ENCODE assay signal across 8 cellular contexts in genomic region chr18:711693-712400, GRCh38. TPM values are rescaled to one million over a fixed set of nuclear protein-coding genes. Genes with fewer than 3 reads are reported as not detected.
DNase-seq lines count a peak whose midpoint lies in the region; ATAC-seq and TF ChIP-seq lines count a peak whose summit lies in the region.

No MANE protein-coding gene starts in this region.

- H4K20me1 ChIP-seq in GM23338 (replicated peaks; ENCODE audit: insufficient read depth) = peaks cover 32% of the 10 kb centered on the region

- DNase-seq in GF-D8 (lab: John Stamatoyannopoulos, UW) (peak; percentile 85), GM23338 (ENCODE audit: low spot score) (peak; percentile 41), Kasumi-1 (lab: John Stamatoyannopoulos, UW) (peak; percentile 64 to 66), SW480 (ENCODE audit: low spot score) (peak; percentile 58), amniotic stem cell (lab: John Stamatoyannopoulos, UW) (peak; percentile 13), right cardiac atrium (peak; percentile 76 to 81 (median 76)), vagina (ENCODE audit: extremely low spot score in 2 of 2) (no peak)

- ATAC-seq in GM23338 (peak; percentile 13), right cardiac atrium (peak; percentile 64 to 72)

- H3K9ac ChIP-seq in rectal smooth muscle tissue (ENCODE audit: low read length) = peak overlapping the region; percentile 66

- H2AFZ ChIP-seq in GM23338 = peak overlapping the region; percentile 99

- peak overlapping the region; percentile 98 for H3K4me3 ChIP-seq in GM23338
- H3K4me3 ChIP-seq in right cardiac atrium (ENCODE audit: low read length) = peak overlapping the region; percentile 74
- H3K4me3 ChIP-seq in rectal smooth muscle tissue (ENCODE audit: low read length) = peak overlapping the region; percentile 79
- peak overlapping the region; percentile 53 to 56 for H3K4me3 ChIP-seq in vagina

- H3K27me3 ChIP-seq in GM23338 (ENCODE audit: insufficient read depth) = 0 out of 2 replicates have a peak, but pooled peaks cover 7% of the 10 kb centered on the region
- H3K27me3 ChIP-seq in right cardiac atrium (ENCODE audit: control insufficient read depth, insufficient read depth) = no peaks in the 10 kb centered on the region
- no peaks in the 10 kb centered on the region for H3K27me3 ChIP-seq in rectal smooth muscle tissue (ENCODE audit: control insufficient read depth, insufficient read depth, low read length)
- no peaks in the 10 kb centered on the region for H3K27me3 ChIP-seq in vagina

- TF ChIP-seq CTCF in GM23338 (conservative IDR thresholded peaks at IDR 0.05; ENCODE audit: low read depth in 2 of 2) (peak in 1 of 2 experiments; percentile 38; a peak in 2 of 4 replicates), vagina (IDR thresholded peaks at IDR 0.05) (no peak)

- H3K27ac Mint-ChIP-seq in GM23338 = peak overlapping the region; percentile 85

- peak overlapping the region; percentile 78 for H3K4me3 Mint-ChIP-seq in GM23338

- H3K4me1 Mint-ChIP-seq in GM23338 = peaks cover 7% of the 10 kb centered on the region

- H3K4me2 ChIP-seq in GM23338 = peak overlapping the region; percentile 96

- H3K36me3 ChIP-seq in GM23338 (ENCODE audit: insufficient read depth) = no peaks in the 10 kb centered on the region; the same call in 1 of the 2 replicates
- H3K36me3 ChIP-seq in rectal smooth muscle tissue (ENCODE audit: control insufficient read depth, insufficient read depth, low read length) = no peaks in the 10 kb centered on the region
- H3K36me3 ChIP-seq in vagina = no peaks in the 10 kb centered on the region

- peaks cover 6% of the 10 kb centered on the region for H3K4me1 ChIP-seq in GM23338 (ENCODE audit: insufficient read depth)
- H3K4me1 ChIP-seq in right cardiac atrium (ENCODE audit: control insufficient read depth, insufficient read depth, low read length) = peaks cover 7% of the 10 kb centered on the region
- H3K4me1 ChIP-seq in rectal smooth muscle tissue (ENCODE audit: control insufficient read depth, insufficient read depth, low read length) = peaks cover 4% of the 10 kb centered on the region
- H3K4me1 ChIP-seq in vagina = peaks cover 23% of the 10 kb centered on the region

- H3F3A ChIP-seq in GM23338 (replicated peaks; ENCODE audit: low read depth) = peaks cover 5% of the 10 kb centered on the region; the same call in 1 of the 2 replicates

- TF ChIP-seq POLR2A in vagina (IDR thresholded peaks at IDR 0.05) = no peak

- intact Hi-C loops in right cardiac atrium (cut with DNase I) = no loop called here
- intact Hi-C loops in vagina (cut with DNase I) = no loop called here

- H3K9me3 Mint-ChIP-seq in GM23338 = peaks cover 7% of the 10 kb centered on the region; the same call in 2 of the 3 replicates

- peaks cover 48% of the 10 kb centered on the region for H3K79me2 ChIP-seq in GM23338 (replicated peaks; ENCODE audit: insufficient read depth)

- H3K27ac ChIP-seq in GM23338 (ENCODE audit: low read depth) (peak overlapping the region; percentile 79; the same call in 1 of the 2 replicates), right cardiac atrium (ENCODE audit: low read length) (peak overlapping the region; percentile 69), rectal smooth muscle tissue (ENCODE audit: low read depth, low read length) (peak overlapping the region; percentile 51), vagina (peak overlapping the region; percentile 47)

- H3K36me3 Mint-ChIP-seq in GM23338 (ENCODE audit: low read depth) = peaks cover 29% of the 10 kb centered on the region

- under 1% methylated on average over 42 of the region's 42 CpGs for WGBS in right cardiac atrium

- peaks cover 6% of the 10 kb centered on the region for H3K27me3 Mint-ChIP-seq in GM23338 (ENCODE audit: insufficient read depth, low read depth, poor library complexity)

- H3K9me2 ChIP-seq in GM23338 (ENCODE audit: insufficient read depth) = no peaks in the 10 kb centered on the region

- H3K9me3 ChIP-seq in right cardiac atrium (ENCODE audit: control insufficient read depth, low read length) (no peaks in the 10 kb centered on the region), vagina (no peaks in the 10 kb centered on the region)

TF ChIP-seq in GM23338, 12 proteins besides CTCF, POLR2A, EP300 and RAD21:
- no peak for TF ChIP-seq REST (IDR thresholded peaks at IDR 0.05; ENCODE audit: unreplicated experiment)
- peak; percentile 44 for TF ChIP-seq CREB1 (CRISPR knock-in tag; IDR thresholded peaks at IDR 0.05; ENCODE audit: low read depth)

RNA-seq across cellular contexts. Expression of gene ENOSF1, which starts 0.6 kb away (rescaled TPM):
- 20.5 and 36.4 TPM in 2 replicates for total RNA-seq in GM23338 (2014; rRNA removed; shearing (Covaris generic))
- polyA plus RNA-seq in GM23338 (2016; fragmentation: Nextera tagmentation; extraction: Ambion mirVana) (30.1 and 32.0 TPM in 2 replicates), right cardiac atrium (38.9 TPM)
- total RNA-seq in right cardiac atrium (10 to 100 TPM; 38.7 to 59.8 (median 48.7) TPM), vagina (53.5 TPM)

RNA-seq across cellular contexts. Expression of gene TYMS, which starts 54.4 kb away (rescaled TPM):
- 52.9 and 60.5 TPM in 2 replicates for total RNA-seq in GM23338 (2014; rRNA removed; shearing (Covaris generic))
- 62.9 and 72.3 TPM in 2 replicates for polyA plus RNA-seq in GM23338 (2016; fragmentation: Nextera tagmentation; extraction: Ambion mirVana)
- 1 to 10 TPM; 1.5 to 6.6 (median 3.1) TPM for total RNA-seq in right cardiac atrium
- 1.4 TPM for polyA plus RNA-seq in right cardiac atrium
- total RNA-seq in vagina = 11.3 TPM

Comparison
In these comparisons a context has a peak if more than half of its experiments do, and no peak if none do; other contexts are left out.
1. DNase-seq: peak in GF-D8 (single experiment), GM23338 (single experiment), Kasumi-1 (2 of 2), SW480 (single experiment), amniotic stem cell (single experiment) and right cardiac atrium (3 of 3); none in vagina (0 of 2).
2. Peak in every context shown above with its lines, with median percentiles within 50 percentile points of each other: H3K27ac ChIP-seq and H3K4me3 ChIP-seq.